Comparison of ENCODE assay signal across 25 cellular contexts in genomic region chr7:67696124-67696523, GRCh38.
A peak's percentile ranks its signal among the peaks of the same experiment; 100 is the strongest.
DNase-seq lines count a peak whose midpoint lies in the region; ATAC-seq, FAIRE-seq and TF ChIP-seq lines count a peak whose summit lies in the region.
"Had no signal": no experiment of that assay in that cellular context is flagged by ENCODE, and none has a peak within 500 bp of the region (broad histone marks: within the 10 kb centered on the region; RNA-seq: fewer than 3 reads in every experiment).

No MANE protein-coding gene starts in this region.

- no peaks in the 10 kb centered on the region for H3K36me3 Mint-ChIP-seq in type B pancreatic cell
- H3K36me3 Mint-ChIP-seq: CD4-positive, CD25-positive, alpha-beta regulatory T cell; CD8-positive, alpha-beta T cell had no signal

- peaks cover 26% of the 10 kb centered on the region for H3K27me3 ChIP-seq in PC-9 (ENCODE audit: insufficient read depth, low read depth)
- H3K27me3 ChIP-seq: BLaER1 had no signal

- FAIRE-seq in A549 (lab: Jason Lieb, UNC) (no peak), kidney (lab: Jason Lieb, UNC) (no peak), RCC 7860 (lab: Jason Lieb, UNC) (no peak)
- FAIRE-seq: D721Med, GM12878, GM18507, H54 had no signal

- POLR2A ChIA-PET in A549 (lab: Yijun Ruan, JAX) (no interaction called here), PC-9 (lab: Charles Lee; ENCODE audit: unreplicated experiment) (no interaction called here)

- no peak for TF ChIP-seq RAD21 in A549 (conservative IDR thresholded peaks at IDR 0.05 in 1 of 2, IDR thresholded peaks at IDR 0.05 in 1 of 2)

- peaks cover 23% of the 10 kb centered on the region for H3K4me1 Mint-ChIP-seq in type B pancreatic cell (ENCODE audit: unreplicated experiment)
- H3K4me1 Mint-ChIP-seq: B cell had no signal

- no peak for TF ChIP-seq EP300 in A549 (IDR thresholded peaks at IDR 0.05)

- 43% methylated on average over 5 of the region's 5 CpGs for WGBS in A549 (ENCODE audit: missing lambda C conversion rate)

- H3K36me3 ChIP-seq in PC-9 (ENCODE audit: low read depth): no peaks in the 10 kb centered on the region
- H3K36me3 ChIP-seq in kidney (ENCODE audit: control insufficient read depth in 1 of 2, insufficient read depth in 2 of 2, low read length in 2 of 2): no peaks in the 10 kb centered on the region
- H3K36me3 ChIP-seq: BLaER1, HAP-1 had no signal

- no peaks in the 10 kb centered on the region for H3K9me3 ChIP-seq in A549
- H3K9me3 ChIP-seq in PC-9 (ENCODE audit: insufficient read depth, low read depth): no peaks in the 10 kb centered on the region; the same call in 1 of the 2 replicates
- no peaks in the 10 kb centered on the region for H3K9me3 ChIP-seq in kidney (ENCODE audit: control insufficient read depth in 1 of 2, low read length in 2 of 2)
- H3K9me3 ChIP-seq: BLaER1, Caco-2 had no signal

- peak overlapping the region; percentile 34 for H3K27ac Mint-ChIP-seq in type B pancreatic cell
- H3K27ac Mint-ChIP-seq: B cell; CD4-positive, CD25-positive, alpha-beta regulatory T cell; CD8-positive, alpha-beta T cell; HFFc6 had no signal

- no peaks in the 10 kb centered on the region for H3K79me2 ChIP-seq in PC-9 (ENCODE audit: low read depth)

- CTCF ChIA-PET in A549 (lab: Yijun Ruan, JAX) (no interaction called here), PC-9 (lab: Charles Lee) (no interaction called here)

- no TSS peak for BruUV-seq in PC-9 (replicated peaks; lab: Mats Ljungman, UMichigan)

- TF ChIP-seq POLR2A in A549 (IDR thresholded peaks at IDR 0.05; ENCODE audit: low read length): no peak

- TF ChIP-seq CTCF in A549 (IDR thresholded peaks at IDR 0.05) (no peak), PC-9 (conservative IDR thresholded peaks at IDR 0.05) (no peak), type B pancreatic cell (conservative IDR thresholded peaks at IDR 0.05) (no peak), kidney (IDR thresholded peaks at IDR 0.05; ENCODE audit: borderline replicate concordance, extremely low read depth, insufficient read depth) (no peak)

- peaks cover 3% of the 10 kb centered on the region for H3K27me3 Mint-ChIP-seq in type B pancreatic cell
- H3K27me3 Mint-ChIP-seq: B cell; CD4-positive, CD25-positive, alpha-beta regulatory T cell had no signal

- no peaks in the 10 kb centered on the region for H3F3A ChIP-seq in PC-9 (ENCODE audit: insufficient read depth, low read depth)

- H3K4me1 ChIP-seq in A549: peaks cover 17% of the 10 kb centered on the region
- H3K4me1 ChIP-seq in PC-9 (replicated peaks; ENCODE audit: insufficient read depth): no peaks in the 10 kb centered on the region
- H3K4me1 ChIP-seq in kidney (ENCODE audit: control insufficient read depth in 1 of 2, insufficient read depth in 1 of 2, low read depth in 1 of 2, low read length in 2 of 2): no peaks in the 10 kb centered on the region
- H3K4me1 ChIP-seq: Caco-2, HAP-1 had no signal

- H3K9me3 Mint-ChIP-seq in type B pancreatic cell: peaks cover 4% of the 10 kb centered on the region

- no peak for DNase-seq in A549 (ENCODE audit: low read depth in 1 of 2, low spot score in 1 of 2)
- no peak for DNase-seq in PC-9
- peak; percentile 77 for DNase-seq in left lobe of liver (ENCODE audit: low spot score)
- no peak for DNase-seq in type B pancreatic cell (ENCODE audit: extremely low spot score, unreplicated experiment)
- DNase-seq in hepatic stellate cell (ENCODE audit: low spot score): no peak
- DNase-seq in kidney: no peak
- no peak for DNase-seq in RCC 7860 (ENCODE audit: low spot score)
- DNase-seq: 8988T; Caco-2; CD4-positive, CD25-positive, alpha-beta regulatory T cell; CD8-positive, alpha-beta T cell; DMS 273 treated with DMSO at 0.1 percent for 48 hours; DMS79; EL; GDM1; GOT3; HFFc6 had no signal

- no peaks in the 10 kb centered on the region for H4K20me1 ChIP-seq in PC-9 (ENCODE audit: insufficient read depth)
- H4K20me1 ChIP-seq: BLaER1 had no signal

- no peak overlapping the region for H2AFZ ChIP-seq in PC-9

- H3K27ac ChIP-seq in A549: no peak overlapping the region
- no peak overlapping the region for H3K27ac ChIP-seq in PC-9
- no peak overlapping the region for H3K27ac ChIP-seq in kidney (ENCODE audit: low read depth in 2 of 2, low read length in 2 of 2)
- H3K27ac ChIP-seq: BLaER1, C4-2B had no signal

- intact Hi-C loops in PC-9 (cut with micrococcal nuclease; ENCODE audit: unreplicated experiment): no loop called here
- intact Hi-C loops in kidney (cut with DNase I): no loop called here

- H3K4me2 ChIP-seq in A549: peak overlapping the region; percentile 55; the same call in 2 of the 3 replicates
- H3K4me2 ChIP-seq in PC-9: peak overlapping the region; percentile 51; the same call in 1 of the 2 replicates
- H3K4me2 ChIP-seq: BLaER1 had no signal

- no peak overlapping the region for H3K4me3 ChIP-seq in A549
- no peak overlapping the region for H3K4me3 ChIP-seq in PC-9
- no peak overlapping the region for H3K4me3 ChIP-seq in kidney (ENCODE audit: low read length in 2 of 2)
- H3K4me3 ChIP-seq: BLaER1, GM12878, HAP-1 had no signal

- no peak overlapping the region for H3K9ac ChIP-seq in kidney (ENCODE audit: low read length in 2 of 2)
- H3K9ac ChIP-seq: BLaER1 had no signal

- no peaks in the 10 kb centered on the region for H3K9me2 ChIP-seq in PC-9 (ENCODE audit: insufficient read depth)

- ATAC-seq in A549 (no peak), left lobe of liver (peak; percentile 77)
- ATAC-seq: CD8-positive, alpha-beta T cell; GM12878 had no signal

- no peak overlapping the region for H3K4me3 Mint-ChIP-seq in type B pancreatic cell
- H3K4me3 Mint-ChIP-seq: B cell; CD4-positive, CD25-positive, alpha-beta regulatory T cell; CD8-positive, alpha-beta T cell; HFFc6 had no signal

TF ChIP-seq in A549, 52 proteins besides CTCF, POLR2A, EP300 and RAD21:
- TF ChIP-seq, protein P1, sequence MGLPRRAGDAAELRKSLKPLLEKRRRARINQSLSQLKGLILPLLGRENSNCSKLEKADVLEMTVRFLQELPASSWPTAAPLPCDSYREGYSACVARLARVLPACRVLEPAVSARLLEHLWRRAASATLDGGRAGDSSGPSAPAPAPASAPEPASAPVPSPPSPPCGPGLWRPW (IDR thresholded peaks at IDR 0.05): no peak
- TF ChIP-seq HEYL (CRISPR knock-in tag; IDR thresholded peaks at IDR 0.05) (no peak), KDM1A (IDR thresholded peaks at IDR 0.05; ENCODE audit: low read depth) (no peak), MAX (IDR thresholded peaks at IDR 0.05) (no peak), CEBPB (IDR thresholded peaks at IDR 0.05) (no peak), POLR2AphosphoS2 (conservative IDR thresholded peaks at IDR 0.05; ENCODE audit: low read length) (no peak), FOSL2 (IDR thresholded peaks at IDR 0.05) (no peak), FOSL2 (CRISPR knock-in tag; IDR thresholded peaks at IDR 0.05) (no peak), SREBF2 (IDR thresholded peaks at IDR 0.05) (no peak), FOSB (CRISPR knock-in tag; IDR thresholded peaks at IDR 0.05) (no peak), ELK1 (IDR thresholded peaks at IDR 0.05; ENCODE audit: low read depth, low read length) (no peak), NPAS2 (CRISPR knock-in tag; IDR thresholded peaks at IDR 0.05; ENCODE audit: borderline replicate concordance) (no peak), BHLHE40 (IDR thresholded peaks at IDR 0.05; ENCODE audit: low read depth, low read length) (no peak), CBX2 (IDR thresholded peaks at IDR 0.05; ENCODE audit: borderline replicate concordance, low read depth) (no peak), ATOH8 (CRISPR knock-in tag; IDR thresholded peaks at IDR 0.05; ENCODE audit: low read depth) (no peak)
- TF ChIP-seq, protein P2, sequence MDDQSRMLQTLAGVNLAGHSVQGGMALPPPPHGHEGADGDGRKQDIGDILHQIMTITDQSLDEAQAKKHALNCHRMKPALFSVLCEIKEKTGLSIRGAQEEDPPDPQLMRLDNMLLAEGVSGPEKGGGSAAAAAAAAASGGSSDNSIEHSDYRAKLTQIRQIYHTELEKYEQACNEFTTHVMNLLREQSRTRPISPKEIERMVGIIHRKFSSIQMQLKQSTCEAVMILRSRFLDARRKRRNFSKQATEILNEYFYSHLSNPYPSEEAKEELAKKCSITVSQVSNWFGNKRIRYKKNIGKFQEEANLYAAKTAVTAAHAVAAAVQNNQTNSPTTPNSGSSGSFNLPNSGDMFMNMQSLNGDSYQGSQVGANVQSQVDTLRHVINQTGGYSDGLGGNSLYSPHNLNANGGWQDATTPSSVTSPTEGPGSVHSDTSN (IDR thresholded peaks at IDR 0.05): no peak
